15 cellular contexts compared by ENCODE assay signal in the genomic region with DNA sequence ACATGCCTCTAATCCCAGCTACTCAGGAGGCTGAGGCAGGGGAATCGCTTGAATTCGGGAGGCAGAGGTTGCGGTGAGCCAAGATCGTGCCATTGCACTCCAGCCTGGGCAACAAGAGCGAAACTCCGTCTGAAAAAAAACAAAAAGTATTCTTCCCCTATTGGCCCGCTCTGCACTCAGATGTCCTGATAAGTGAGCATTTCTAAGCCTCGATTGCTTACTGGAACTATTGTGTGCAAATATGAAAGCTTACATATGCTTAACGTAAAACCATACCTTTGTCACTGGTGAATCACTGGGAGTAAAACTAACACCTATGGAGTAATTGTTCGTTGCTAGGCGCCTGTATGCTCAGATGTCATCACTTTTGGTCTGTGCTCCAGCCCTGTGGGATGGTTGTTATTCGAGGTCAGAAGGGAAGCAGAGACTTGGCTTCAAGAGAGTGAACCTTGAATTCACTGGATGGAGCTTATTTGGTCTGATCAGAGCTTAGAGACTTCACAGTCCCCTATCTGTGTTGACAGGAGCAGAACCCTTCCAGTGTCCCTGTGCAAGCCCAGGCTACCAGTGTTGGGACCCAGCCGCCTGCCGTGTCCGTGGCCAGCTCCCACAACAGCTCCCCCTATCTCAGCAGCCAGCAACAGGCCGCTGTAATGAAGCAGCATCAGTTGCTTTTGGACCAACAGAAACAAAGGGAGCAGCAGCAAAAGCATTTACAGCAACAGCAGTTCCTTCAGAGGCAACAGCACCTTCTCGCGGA. TPM values are rescaled to one million over a fixed set of nuclear protein-coding genes. Genes with fewer than 3 reads are reported as not detected.
A peak's percentile ranks its signal among the peaks of the same experiment; 100 is the strongest.
DNase-seq lines count a peak whose midpoint lies in the region; ATAC-seq, FAIRE-seq and TF ChIP-seq lines count a peak whose summit lies in the region.
"Had no signal": no experiment of that assay in that cellular context is flagged by ENCODE, and none has a peak within 500 bp of the region (broad histone marks: within the 10 kb centered on the region; RNA-seq: fewer than 3 reads in every experiment).

No MANE protein-coding gene starts in this region.

- H3K56ac ChIP-seq in H9 (ENCODE audit: insufficient read length, low read depth, low read length), result no peak overlapping the region

- H3K36me3 ChIP-seq in DND-41 (ENCODE audit: insufficient read depth, low read length) (peaks cover 89% of the 10 kb centered on the region), bronchial epithelial cell (ENCODE audit: control insufficient read depth, insufficient read depth, low read length) (peaks cover 29% of the 10 kb centered on the region)

- no peaks in the 10 kb centered on the region for H3K27me3 Mint-ChIP-seq in H9 (ENCODE audit: low read depth)
- H3K27me3 Mint-ChIP-seq: activated CD4-positive, alpha-beta T cell treated with anti-CD3 and anti-CD28 coated beads, Interleukin-2, amount 10 ng/mL, durations not matched to agents 24 days and 14 days; activated naive CD4-positive, alpha-beta T cell treated with anti-CD3 and anti-CD28 coated beads, Interleukin-2, amount 50 U/mL, for 24 hours; naive B cell had no signal

- H3K9me3 ChIP-seq in DND-41 (ENCODE audit: insufficient read depth, low read length, severe bottlenecking) (no peaks in the 10 kb centered on the region), H9 (ENCODE audit: control insufficient read depth, low read depth, low read length) (no peaks in the 10 kb centered on the region)
- H3K9me3 ChIP-seq: Caco-2, transverse colon had no signal

- no peak overlapping the region for H3K18ac ChIP-seq in H9 (ENCODE audit: insufficient read length, low read depth, low read length)

- DNase-seq in DND-41 (no peak), H9 (peak; percentile 64), bronchial epithelial cell (ENCODE audit: low read depth) (peak; percentile 38), left lobe of liver (ENCODE audit: low spot score) (no peak), cerebellar nuclear complex (lab: John Stamatoyannopoulos, UW) (no peak)
- DNase-seq: activated CD4-positive, alpha-beta T cell treated with anti-CD3 and anti-CD28 coated beads, Interleukin-2, amount 10 ng/mL, durations not matched to agents 24 days and 14 days; Caco-2; foreskin melanocyte; naive B cell; NCI-H2171 treated with DMSO at 0.1 percent for 48 hours; transverse colon had no signal

- no peak overlapping the region for H2BK12ac ChIP-seq in H9 (ENCODE audit: insufficient read length, low read depth, low read length)

- no peak overlapping the region for H3K4me3 Mint-ChIP-seq in H9
- H3K4me3 Mint-ChIP-seq: activated CD4-positive, alpha-beta T cell treated with anti-CD3 and anti-CD28 coated beads, Interleukin-2, amount 10 ng/mL, durations not matched to agents 24 days and 14 days; activated naive CD4-positive, alpha-beta T cell treated with anti-CD3 and anti-CD28 coated beads, Interleukin-2, amount 50 U/mL, for 24 hours; naive B cell had no signal

- H3K14ac ChIP-seq in H9 (ENCODE audit: insufficient read depth, low read length), result no peak overlapping the region

- H3K27ac ChIP-seq in DND-41 (ENCODE audit: low read length) (no peak overlapping the region), H9 (ENCODE audit: insufficient read length, low read depth, low read length) (no peak overlapping the region)
- H3K27ac ChIP-seq: transverse colon had no signal

- H3K79me1 ChIP-seq in H9 (ENCODE audit: insufficient read depth, low read depth, low read length, poor library complexity, severe bottlenecking), result peaks cover 9% of the 10 kb centered on the region

- WGBS in H9 (ENCODE audit: extremely low coverage, insufficient read length, low lambda C conversion rate), result no CpG with 5 or more reads among the region's 18 CpGs

- H2BK15ac ChIP-seq in H9 (ENCODE audit: low read depth, low read length), result no peak overlapping the region

- H3K27me3 ChIP-seq in DND-41 (ENCODE audit: insufficient read depth, low read length, poor library complexity) (no peaks in the 10 kb centered on the region), H9 (ENCODE audit: insufficient read depth, low read length) (no peaks in the 10 kb centered on the region), bronchial epithelial cell (ENCODE audit: control insufficient read depth, insufficient read depth, low read length) (no peaks in the 10 kb centered on the region)
- H3K27me3 ChIP-seq: transverse colon had no signal

- no peaks in the 10 kb centered on the region for H3K4me1 ChIP-seq in DND-41 (ENCODE audit: insufficient read depth, low read length)
- H3K4me1 ChIP-seq in H9 (ENCODE audit: insufficient read depth, low read length), result no peaks in the 10 kb centered on the region

- H3K9me3 Mint-ChIP-seq in H9, result no peaks in the 10 kb centered on the region
- H3K9me3 Mint-ChIP-seq: activated CD4-positive, alpha-beta T cell treated with anti-CD3 and anti-CD28 coated beads, Interleukin-2, amount 10 ng/mL, durations not matched to agents 24 days and 14 days; activated naive CD4-positive, alpha-beta T cell treated with anti-CD3 and anti-CD28 coated beads, Interleukin-2, amount 50 U/mL, for 24 hours had no signal

- H3K27ac Mint-ChIP-seq in H9, result no peak overlapping the region
- H3K27ac Mint-ChIP-seq: activated CD4-positive, alpha-beta T cell treated with anti-CD3 and anti-CD28 coated beads, Interleukin-2, amount 10 ng/mL, durations not matched to agents 24 days and 14 days; activated naive CD4-positive, alpha-beta T cell treated with anti-CD3 and anti-CD28 coated beads, Interleukin-2, amount 50 U/mL, for 24 hours had no signal

- H3K4me2 ChIP-seq in DND-41 (ENCODE audit: insufficient read depth, low read length) (no peak overlapping the region), H9 (ENCODE audit: insufficient read depth, insufficient read length, low read length) (no peak overlapping the region)

- peaks cover 41% of the 10 kb centered on the region for H3K79me2 ChIP-seq in DND-41 (ENCODE audit: insufficient read depth, low read length)
- peaks cover 5% of the 10 kb centered on the region; the same call in 1 of the 2 replicates for H3K79me2 ChIP-seq in H9 (ENCODE audit: insufficient read depth, low read length)

- no peak overlapping the region for H3K4ac ChIP-seq in H9 (ENCODE audit: low read depth, low read length)

- H4K20me1 ChIP-seq in DND-41 (ENCODE audit: insufficient read depth, low read length), result peaks cover 41% of the 10 kb centered on the region
- peaks cover 2% of the 10 kb centered on the region for H4K20me1 ChIP-seq in H9 (ENCODE audit: control insufficient read depth, insufficient read depth, insufficient read length)

- H2AFZ ChIP-seq in DND-41 (ENCODE audit: low read depth, low read length), result no peak overlapping the region
- H2AFZ ChIP-seq in H9 (ENCODE audit: low read length), result no peak overlapping the region

- H3K9ac ChIP-seq in DND-41 (ENCODE audit: low read depth, low read length) (no peak overlapping the region), H9 (ENCODE audit: extremely low read depth, insufficient read length, low read length) (no peak overlapping the region)

- H4K91ac ChIP-seq in H9 (ENCODE audit: insufficient read length, low read depth, low read length), result no peak overlapping the region

- H2BK20ac ChIP-seq in H9 (ENCODE audit: low read depth, low read length, poor library complexity, severe bottlenecking), result no peak overlapping the region

- TF ChIP-seq CTCF in DND-41 (IDR thresholded peaks at IDR 0.05; ENCODE audit: borderline replicate concordance, extremely low read depth, low read length, poor library complexity, severe bottlenecking) (peak; percentile 18), H9 (conservative IDR thresholded peaks at IDR 0.05) (peak; percentile 63), bronchial epithelial cell (IDR thresholded peaks at IDR 0.05; ENCODE audit: insufficient read depth, low read length, severe bottlenecking) (no peak)

- ATAC-seq in DND-41 (ENCODE audit: insufficient read depth, low read depth) (no peak), left lobe of liver (peak; percentile 18), GM18873 (IDR thresholded peaks at IDR 0.05; ENCODE audit: low FRiP score, unreplicated experiment) (no peak), GM21576 (IDR thresholded peaks at IDR 0.05; ENCODE audit: unreplicated experiment) (no peak)

- H2BK120ac ChIP-seq in H9 (ENCODE audit: low read depth, low read length, poor library complexity, severe bottlenecking), result no peak overlapping the region

- H3K4me3 ChIP-seq in DND-41 (ENCODE audit: low read depth in 1 of 2, low read length in 2 of 2) (no peak overlapping the region), bronchial epithelial cell (ENCODE audit: low read depth, low read length) (no peak overlapping the region)
- H3K4me3 ChIP-seq: transverse colon had no signal

- H3T11ph ChIP-seq in H9 (ENCODE audit: low read length), result no peak overlapping the region

- H4K5ac ChIP-seq in H9 (ENCODE audit: insufficient read length, low read depth, low read length), result no peak overlapping the region

- no peak overlapping the region for H2BK5ac ChIP-seq in H9 (ENCODE audit: insufficient read length, low read length)

- no peak overlapping the region for H4K8ac ChIP-seq in H9 (replicated peaks; ENCODE audit: insufficient read length, low read depth, low read length)

- peaks cover 9 to 12% of the 10 kb centered on the region in 2 experiments for H3K4me1 Mint-ChIP-seq in H9

- no peak overlapping the region for H3K23ac ChIP-seq in H9 (ENCODE audit: insufficient read length, low read depth, low read length)

- no peak for FAIRE-seq in bronchial epithelial cell (lab: Jason Lieb, UNC)

- no peak overlapping the region for H2AK5ac ChIP-seq in H9 (ENCODE audit: insufficient read length, low read length)

- H3K23me2 ChIP-seq in H9 (ENCODE audit: insufficient read length, low read depth, low read length, poor library complexity, severe bottlenecking), result no peaks in the 10 kb centered on the region

- H3K36me3 Mint-ChIP-seq in H9 (ENCODE audit: insufficient read depth in 1 of 3, low read depth in 3 of 3), result peaks cover 48 to 82% (median 80%) of the 10 kb centered on the region in 3 experiments; a peak in 6 of 7 replicates

RNA-seq across cellular contexts. Expression of gene LTC4S, which starts 25.3 kb away (rescaled TPM):
- total RNA-seq in H9 (2021), result 3.7 and 4.5 TPM in 2 replicates
- 0.26 and 0.38 TPM in 2 replicates for total RNA-seq in bronchial epithelial cell
- total RNA-seq in left lobe of liver, result 2.6 TPM
- total RNA-seq: M059J had no signal

RNA-seq across cellular contexts. Expression of gene MAML1, which starts 35.9 kb away (rescaled TPM):
- total RNA-seq in H9 (2021), result 50.8 and 51.1 TPM in 2 replicates
- total RNA-seq in bronchial epithelial cell, result 4.2 TPM in 2 replicates
- 7.3 TPM for total RNA-seq in left lobe of liver

RNA-seq across cellular contexts. Expression of gene MGAT4B, which starts 38.2 kb away (rescaled TPM):
- total RNA-seq in H9 (2021) (140 and 147 TPM in 2 replicates), bronchial epithelial cell (109 and 151 TPM in 2 replicates), left lobe of liver (192 TPM)

RNA-seq across cellular contexts. Expression of gene SQSTM1, which starts 52.2 kb away (rescaled TPM):
- total RNA-seq in H9 (2021) (144 and 147 TPM in 2 replicates), bronchial epithelial cell (686 and 733 TPM in 2 replicates), left lobe of liver (361 TPM)

Comparison
In these comparisons a context has a peak if more than half of its experiments do, and no peak if none do; other contexts are left out.
1. DNase-seq: peak in H9 (single experiment) and bronchial epithelial cell (single experiment); none in DND-41 (single experiment), left lobe of liver (single experiment) and cerebellar nuclear complex (0 of 2).